Comparison of ENCODE assay signal across 18 cellular contexts in genomic region chr16:631808-632358, GRCh38. TPM values are rescaled to one million over a fixed set of nuclear protein-coding genes. Genes with fewer than 3 reads are reported as not detected.
A peak's percentile ranks its signal among the peaks of the same experiment; 100 is the strongest.
DNase-seq lines count a peak whose midpoint lies in the region; ATAC-seq, FAIRE-seq and TF ChIP-seq lines count a peak whose summit lies in the region.
"Had no signal": no experiment of that assay in that cellular context is flagged by ENCODE, and none has a peak within 500 bp of the region (broad histone marks: within the 10 kb centered on the region; RNA-seq: fewer than 3 reads in every experiment).

No MANE protein-coding gene starts in this region.

- no peak overlapping the region for H2AK5ac ChIP-seq in IMR-90 (ENCODE audit: low read depth, low read length)
- peak overlapping the region; percentile 11; the same call in 1 of the 2 replicates for H2AK5ac ChIP-seq in H1 (ENCODE audit: low read depth, low read length)
- H2AK5ac ChIP-seq in neuronal stem cell (ENCODE audit: low read depth, low read length): peak overlapping the region; percentile 94

- intact Hi-C loops in IMR-90 (cut with micrococcal nuclease) (no loop called here), testis (cut with DNase I; ENCODE audit: low total_unique reads) (loop anchor here (10.0 kb wide), 1 partner anchor 47 kb away; no protein-coding TSS in a partner anchor)

- H3K36me3 ChIP-seq in IMR-90 (ENCODE audit: control insufficient read depth, insufficient read depth, low read length) (peaks cover 12% of the 10 kb centered on the region; the same call in 1 of the 2 replicates), H1 (ENCODE audit: control insufficient read depth in 2 of 4, insufficient read depth in 4 of 4, low read length in 3 of 4) (peaks cover 0 to 21% (median 3%) of the 10 kb centered on the region in 4 experiments; a peak in 4 of 8 replicates), neuronal stem cell (replicated peaks in 1 of 2; ENCODE audit: control insufficient read depth in 2 of 2, insufficient read depth in 2 of 2, low read length in 2 of 2) (peaks cover 15 to 44% of the 10 kb centered on the region in 2 donors), testis (ENCODE audit: low read depth, missing control alignments) (no peaks in the 10 kb centered on the region)

- H3K23me2 ChIP-seq in H1 (ENCODE audit: low read depth, low read length): peaks cover 8% of the 10 kb centered on the region; the same call in 1 of the 2 replicates

- H3K4ac ChIP-seq in IMR-90 (ENCODE audit: low read depth, low read length): no peak overlapping the region
- H3K4ac ChIP-seq in H1 (replicated peaks; ENCODE audit: insufficient read length, low read depth, low read length): no peak overlapping the region
- peak overlapping the region; percentile 84 for H3K4ac ChIP-seq in neuronal stem cell (ENCODE audit: low read length)

- no peak for TF ChIP-seq EP300 in H1 (IDR thresholded peaks at IDR 0.05; ENCODE audit: borderline replicate concordance in 1 of 2, low read depth in 2 of 2, low read length in 2 of 2)

- H2BK12ac ChIP-seq in H1 (ENCODE audit: low read depth, low read length) (no peak overlapping the region), neuronal stem cell (ENCODE audit: low read length) (peak overlapping the region; percentile 73)

- no peak overlapping the region for H2BK120ac ChIP-seq in IMR-90 (ENCODE audit: low read depth, low read length)
- H2BK120ac ChIP-seq in H1 (replicated peaks; ENCODE audit: low read depth, low read length): no peak overlapping the region
- H2BK120ac ChIP-seq in neuronal stem cell (ENCODE audit: low read depth, low read length): no peak overlapping the region

- dilution Hi-C loops in IMR-90 (cut with HindIII; ENCODE audit: low sequenced_read_pairs, unreplicated experiment): no loop called here

- H2BK5ac ChIP-seq in IMR-90 (ENCODE audit: low read depth, low read length, poor library complexity, severe bottlenecking): no peak overlapping the region
- H2BK5ac ChIP-seq in H1 (ENCODE audit: low read depth, low read length): no peak overlapping the region
- H2BK5ac ChIP-seq in neuronal stem cell (ENCODE audit: low read length): no peak overlapping the region

- in situ Hi-C loops in IMR-90 (cut with MboI; ENCODE audit: low sequenced_read_pairs): no loop called here

- no peak for FAIRE-seq in H1 (lab: Jason Lieb, UNC)
- FAIRE-seq: GM12891 had no signal

- BruUV-seq in IMR-90 (replicated peaks; lab: Mats Ljungman, UMichigan): no TSS peak

- no peak overlapping the region for H3K27ac ChIP-seq in IMR-90 (ENCODE audit: insufficient read depth, low read length)
- H3K27ac ChIP-seq in H1 (ENCODE audit: low read depth, low read length): no peak overlapping the region
- no peak overlapping the region for H3K27ac ChIP-seq in neuronal stem cell (replicated peaks; ENCODE audit: low read length)
- no peak overlapping the region for H3K27ac ChIP-seq in testis
- H3K27ac ChIP-seq: BLaER1 treated with 17β-estradiol and CSF1 and Interleukin-3, amounts not matched to agents 10 nM and 100 nM; KMS-11 had no signal

- H3K4me1 ChIP-seq in IMR-90 (ENCODE audit: control insufficient read depth, insufficient read depth, low read length) (peaks cover 27% of the 10 kb centered on the region), H1 (replicated peaks in 1 of 4; ENCODE audit: control insufficient read depth in 3 of 4, insufficient read depth in 4 of 4, low read length in 3 of 4) (peaks cover 0 to 29% (median 22%) of the 10 kb centered on the region in 4 experiments; a peak in 6 of 7 replicates), neuronal stem cell (ENCODE audit: control insufficient read depth in 2 of 2, insufficient read depth in 1 of 2, low read depth in 1 of 2, low read length in 2 of 2) (peaks cover 28 to 35% of the 10 kb centered on the region in 2 donors), testis (peaks cover 27% of the 10 kb centered on the region)

- H3K27me3 ChIP-seq in IMR-90 (ENCODE audit: control insufficient read depth, insufficient read depth, low read length): no peaks in the 10 kb centered on the region
- no peaks in the 10 kb centered on the region for H3K27me3 ChIP-seq in H1 (replicated peaks in 1 of 4; ENCODE audit: control insufficient read depth in 3 of 4, extremely low read depth in 1 of 4, insufficient read depth in 3 of 4, low read length in 3 of 4)
- H3K27me3 ChIP-seq in neuronal stem cell (ENCODE audit: control insufficient read depth in 3 of 3, insufficient read depth in 3 of 3, low read depth in 1 of 3, low read length in 3 of 3): peaks cover 0 to 1% (median 0%) of the 10 kb centered on the region in 3 experiments
- no peaks in the 10 kb centered on the region for H3K27me3 ChIP-seq in testis
- H3K27me3 ChIP-seq: BLaER1 treated with 17β-estradiol and CSF1 and Interleukin-3, amounts not matched to agents 10 nM and 100 nM had no signal

- H3K9me3 ChIP-seq in IMR-90 (ENCODE audit: control insufficient read depth, insufficient read depth, low read length) (no peaks in the 10 kb centered on the region), H1 (ENCODE audit: insufficient read depth in 2 of 2, low read depth in 1 of 2, low read length in 1 of 2) (no peaks in the 10 kb centered on the region), neuronal stem cell (replicated peaks in 1 of 2; ENCODE audit: control insufficient read depth in 2 of 2, insufficient read depth in 1 of 2, low read depth in 1 of 2, low read length in 2 of 2) (no peaks in the 10 kb centered on the region), testis (no peaks in the 10 kb centered on the region)
- H3K9me3 ChIP-seq: BLaER1 treated with 17β-estradiol and CSF1 and Interleukin-3, amounts not matched to agents 10 nM and 100 nM; SK-N-SH had no signal

- H4K8ac ChIP-seq in IMR-90 (ENCODE audit: low read depth in 2 of 2, low read length in 2 of 2) (no peak overlapping the region), H1 (ENCODE audit: extremely low read depth, insufficient read depth, low read length) (no peak overlapping the region; the same call in 1 of the 2 replicates), neuronal stem cell (ENCODE audit: low read depth, low read length) (peak overlapping the region; percentile 96)

- no peak for TF ChIP-seq POLR2A in IMR-90 (IDR thresholded peaks at IDR 0.05; ENCODE audit: low read depth, low read length)
- TF ChIP-seq POLR2A in H1 (IDR thresholded peaks at IDR 0.05; ENCODE audit: control extremely low read depth in 1 of 2, low read depth in 2 of 2, low read length in 2 of 2): no peak
- no peak for TF ChIP-seq POLR2A in testis (IDR thresholded peaks at IDR 0.05)

- POLR2A ChIA-PET in IMR-90 (lab: Charles Lee; ENCODE audit: unreplicated experiment) (no interaction called here), H1 (lab: Charles Lee; ENCODE audit: partially characterized antibody) (interaction anchor here (0.6 to 1.4 kb wide), 6 partner anchors 13 to 232 kb away, joined by 3 to 5 read pairs (median 4); partner anchors contain the start of gene RAB40C)

- H4K5ac ChIP-seq in IMR-90 (ENCODE audit: low read depth, low read length): no peak overlapping the region
- no peak overlapping the region for H4K5ac ChIP-seq in H1 (ENCODE audit: insufficient read length, low read depth, low read length)

- no peak overlapping the region for H2BK20ac ChIP-seq in IMR-90 (ENCODE audit: low read depth, low read length)
- H2BK20ac ChIP-seq in H1 (ENCODE audit: low read length): no peak overlapping the region

- H3K23ac ChIP-seq in IMR-90 (ENCODE audit: low read depth, low read length): no peak overlapping the region
- no peak overlapping the region for H3K23ac ChIP-seq in H1 (ENCODE audit: insufficient read length)
- H3K23ac ChIP-seq in neuronal stem cell (ENCODE audit: low read depth, low read length, poor library complexity): peak overlapping the region; percentile 89

- H4K91ac ChIP-seq in IMR-90 (ENCODE audit: insufficient read depth, low read depth, low read length): no peak overlapping the region
- H4K91ac ChIP-seq in H1 (replicated peaks; ENCODE audit: insufficient read length, low read length): no peak overlapping the region
- H4K91ac ChIP-seq in neuronal stem cell (ENCODE audit: low read depth, low read length, poor library complexity): peak overlapping the region; percentile 53

- CTCF ChIA-PET in IMR-90 (lab: Yijun Ruan, JAX): no interaction called here
- CTCF ChIA-PET in H1 (lab: Charles Lee; ENCODE audit: partially characterized antibody): interaction anchor here (0.7 to 1.9 kb wide), 2 partner anchors 12 to 16 kb away, joined by 3 to 6 read pairs; no protein-coding TSS in a partner anchor

- 41% methylated on average over 2 of the region's 9 CpGs; no CpG with 5 or more reads in 1 of the 2 experiments for WGBS in IMR-90 (ENCODE audit: extremely low coverage in 2 of 2, insufficient read length in 1 of 2), 2 experiments
- 93 to 100% methylated on average over 1 to 9 of the region's 9 CpGs for WGBS in H1 (ENCODE audit: extremely low coverage in 1 of 2, insufficient coverage in 1 of 2, insufficient read length in 1 of 2, insufficient replicate concordance in 2 of 2, low coverage in 1 of 2, low lambda C conversion rate in 2 of 2, missing lambda C conversion rate in 1 of 2), 2 experiments
- WGBS in neuronal stem cell (ENCODE audit: extremely low coverage in 2 of 2, insufficient read length in 2 of 2, insufficient replicate concordance in 1 of 2), 2 donors: 100% methylated on average over 2 of the region's 9 CpGs; no CpG with 5 or more reads in 1 of the 2 donors
- 63 to 67% methylated on average over 9 of the region's 9 CpGs for WGBS in testis, 2 donors

- H3K9ac ChIP-seq in IMR-90 (ENCODE audit: low read depth, low read length): no peak overlapping the region
- H3K9ac ChIP-seq in H1 (replicated peaks in 1 of 4; ENCODE audit: extremely low read depth in 1 of 4, low read depth in 3 of 4, low read length in 3 of 4): no peak overlapping the region
- peak overlapping the region; percentile 60 for H3K9ac ChIP-seq in neuronal stem cell (ENCODE audit: low read depth, low read length, poor library complexity)
- H3K9ac ChIP-seq: KMS-11, SK-N-SH had no signal

- DNase-seq in IMR-90 (no peak), H1 (ENCODE audit: low read depth in 1 of 2, low spot score in 2 of 2) (no peak), neuronal stem cell (ENCODE audit: low spot score) (no peak), testis (no peak)
- DNase-seq: CD8-positive, alpha-beta T cell; NCI-H1417 treated with DMSO at 0.1 percent for 48 hours; NCI-H187 treated with DMSO at 0.1 percent for 48 hours; NCI-H2227 treated with DMSO at 0.1 percent for 48 hours; NCI-H510A treated with DMSO at 0.1 percent for 48 hours; NCI-H774; PC-3; SHP77 treated with DMSO at 0.1 percent for 48 hours had no signal

- peak overlapping the region; percentile 55 for H2AK9ac ChIP-seq in IMR-90 (replicated peaks; ENCODE audit: low read depth, low read length, poor library complexity)

- H3K4me3 ChIP-seq in IMR-90 (ENCODE audit: insufficient read depth, low read depth, low read length) (no peak overlapping the region), H1 (ENCODE audit: extremely low read depth in 1 of 4, insufficient read depth in 2 of 4, low read depth in 3 of 4, low read length in 4 of 4) (no peak overlapping the region), neuronal stem cell (ENCODE audit: low read length in 2 of 2) (peak overlapping the region in 1 of 2 donors; percentile 12), testis (no peak overlapping the region)
- H3K4me3 ChIP-seq: BLaER1 treated with 17β-estradiol and CSF1 and Interleukin-3, amounts not matched to agents 10 nM and 100 nM had no signal

- H3K56ac ChIP-seq in IMR-90 (ENCODE audit: extremely low read depth, insufficient read depth, low read length) (no peak overlapping the region), H1 (replicated peaks; ENCODE audit: insufficient read length, low read depth, low read length) (no peak overlapping the region)

- H3K79me1 ChIP-seq in IMR-90 (ENCODE audit: low read depth in 1 of 2, low read length in 2 of 2) (peaks cover 0 to 24% of the 10 kb centered on the region in 2 experiments; a peak in 2 of 4 replicates), H1 (ENCODE audit: low read depth, low read length) (no peaks in the 10 kb centered on the region), neuronal stem cell (ENCODE audit: low read depth, low read length) (peaks cover 22% of the 10 kb centered on the region)

- peaks cover 0 to 6% of the 10 kb centered on the region in 2 experiments; a peak in 1 of 4 replicates for H3K79me2 ChIP-seq in H1 (ENCODE audit: control insufficient read depth in 1 of 2, insufficient read depth in 2 of 2, low read length in 2 of 2)

- no peaks in the 10 kb centered on the region for H3K9me1 ChIP-seq in IMR-90 (ENCODE audit: insufficient read depth, low read length)

- TF ChIP-seq CTCF in IMR-90 (conservative IDR thresholded peaks at IDR 0.05; ENCODE audit: low read depth, low read length) (no peak), H1 (IDR thresholded peaks at IDR 0.05; ENCODE audit: control extremely low read depth in 1 of 3, insufficient read depth in 1 of 3, low read depth in 1 of 3, low read length in 3 of 3) (no peak), testis (IDR thresholded peaks at IDR 0.05) (no peak)

- peaks cover 8% of the 10 kb centered on the region for H4K20me1 ChIP-seq in IMR-90 (ENCODE audit: insufficient read depth, low read length)
- peaks cover 3 to 10% of the 10 kb centered on the region in 2 experiments for H4K20me1 ChIP-seq in H1 (replicated peaks in 1 of 2; ENCODE audit: control insufficient read depth in 1 of 2, insufficient read depth in 2 of 2, low read length in 2 of 2)

- H3K4me2 ChIP-seq in IMR-90 (ENCODE audit: low read depth, low read length): no peak overlapping the region
- H3K4me2 ChIP-seq in H1 (ENCODE audit: insufficient read depth in 1 of 2, low read depth in 2 of 2, low read length in 2 of 2): peak overlapping the region; percentile 11 to 79; a peak in 1 of 4 replicates
- no peak overlapping the region for H3K4me2 ChIP-seq in neuronal stem cell (ENCODE audit: insufficient read depth, low read length, poor library complexity, severe bottlenecking)
- H3K4me2 ChIP-seq: KMS-11, SK-N-SH had no signal

- no peak for TF ChIP-seq RAD21 in IMR-90 (IDR thresholded peaks at IDR 0.05; ENCODE audit: low read length)
- TF ChIP-seq RAD21 in H1 (IDR thresholded peaks at IDR 0.05 in 1 of 2, conservative IDR thresholded peaks at IDR 0.05 in 1 of 2; ENCODE audit: low read depth in 2 of 2, low read length in 2 of 2): no peak

- no peak overlapping the region for H3K14ac ChIP-seq in IMR-90 (replicated peaks; ENCODE audit: low read depth, low read length)
- no peak overlapping the region for H3K14ac ChIP-seq in H1 (ENCODE audit: insufficient read length)
- H3K14ac ChIP-seq in neuronal stem cell (ENCODE audit: low read length): peak overlapping the region; percentile 71

- no peak overlapping the region for H2BK15ac ChIP-seq in IMR-90 (ENCODE audit: low read depth, low read length)
- H2BK15ac ChIP-seq in H1 (ENCODE audit: low read length): no peak overlapping the region
- peak overlapping the region; percentile 81 for H2BK15ac ChIP-seq in neuronal stem cell (ENCODE audit: low read length)

- H2AFZ ChIP-seq in IMR-90 (replicated peaks; ENCODE audit: low read length, poor library complexity) (no peak overlapping the region), H1 (ENCODE audit: low read length) (no peak overlapping the region), neuronal stem cell (ENCODE audit: low read length) (no peak overlapping the region)

- H3K18ac ChIP-seq in IMR-90 (ENCODE audit: low read depth, low read length) (no peak overlapping the region), H1 (ENCODE audit: extremely low read depth, low read length) (no peak overlapping the region), neuronal stem cell (ENCODE audit: low read length) (peak overlapping the region; percentile 93)

- ATAC-seq in IMR-90 (ENCODE audit: low read depth): no peak
- ATAC-seq in GM21423 (IDR thresholded peaks at IDR 0.05; ENCODE audit: unreplicated experiment): no peak
- ATAC-seq: CD8-positive, alpha-beta T cell; PC-3 had no signal

RNA-seq across cellular contexts. Expression of gene WFIKKN1, which starts 1.1 kb away (rescaled TPM):
- not detected in 2 replicates for total RNA-seq in IMR-90 (2012; rRNA removed)
- 0.10 and 0.23 TPM in 2 replicates for polyA plus RNA-seq in IMR-90 (2012; rRNA removed)
- polyA plus RNA-seq in IMR-90 (2012; cell fraction: cytosol; rRNA removed): 0.08 and 0.24 TPM in 2 replicates
- polyA plus RNA-seq in IMR-90 (2012; cell fraction: nucleus; rRNA removed; ENCODE audit: low replicate concordance): 0.44 and 2.5 TPM in 2 replicates
- 10.2 and 11.4 TPM in 2 replicates for total RNA-seq in H1 (2021; fragmentation: NEBNext Ultra II Directional; extraction: Animal tissue kit (Norgen Biotek cat#: 25700))
- 15.8 and 28.4 TPM in 2 replicates for polyA plus RNA-seq in H1 (2011; rRNA removed)
- polyA plus RNA-seq in H1 (2011; cell fraction: cytosol; rRNA removed): 19.7 TPM
- polyA plus RNA-seq in H1 (2011; cell fraction: nucleus; rRNA removed): 21.8 TPM
- 4.8 to 11.4 TPM (median 10.2 TPM) in 4 replicates for polyA plus RNA-seq in H1 (2012, experiment 1 of 2)
- 8.5 TPM for polyA plus RNA-seq in H1 (2012, experiment 2 of 2)
- 12.3 TPM for polyA plus RNA-seq in H1 (2013, experiment 1 of 2)
- 11.2 TPM for polyA plus RNA-seq in H1 (2013, experiment 2 of 2)
- polyA minus RNA-seq in H1 (2011; rRNA and poly(A)+ RNA removed): 1.4 and 1.8 TPM in 2 replicates
- 12.0 TPM for polyA minus RNA-seq in H1 (2011; cell fraction: cytosol; rRNA and poly(A)+ RNA removed)
- polyA minus RNA-seq in H1 (2011; cell fraction: nucleus; rRNA and poly(A)+ RNA removed): 10.3 TPM
- 13.8 TPM for polyA plus RNA-seq in neuronal stem cell (2013, experiment 1 of 2)
- 12.6 TPM for polyA plus RNA-seq in neuronal stem cell (2013, experiment 2 of 2)
- 10 to 100 TPM in 1 of 2 donors, 1 to 10 TPM in 1; 3.5 to 10.5 TPM for total RNA-seq in testis
- polyA plus RNA-seq in testis (ENCODE audit: insufficient read depth, low read depth, low replicate concordance): 1.1 TPM
- total RNA-seq: H4 had no signal

RNA-seq across cellular contexts. Expression of gene METTL26, which starts 4.2 kb away (rescaled TPM):
- total RNA-seq in IMR-90 (2012; rRNA removed) (40.8 and 46.8 TPM in 2 replicates), testis (100 to 1,000 TPM; 161 to 185 TPM)
- polyA plus RNA-seq in IMR-90 (2012; rRNA removed) (128 and 184 TPM in 2 replicates), H1 (2011; rRNA removed) (186 and 203 TPM in 2 replicates), testis (ENCODE audit: insufficient read depth, low read depth, low replicate concordance) (72.1 TPM)
- 259 and 357 TPM in 2 replicates for polyA plus RNA-seq in IMR-90 (2012; cell fraction: cytosol; rRNA removed)
- polyA plus RNA-seq in IMR-90 (2012; cell fraction: nucleus; rRNA removed; ENCODE audit: low replicate concordance): 117 and 422 TPM in 2 replicates
- total RNA-seq in H1 (2021; fragmentation: NEBNext Ultra II Directional; extraction: Animal tissue kit (Norgen Biotek cat#: 25700)): 100 and 108 TPM in 2 replicates
- 162 TPM for polyA plus RNA-seq in H1 (2011; cell fraction: cytosol; rRNA removed)
- polyA plus RNA-seq in H1 (2011; cell fraction: nucleus; rRNA removed): 223 TPM
- 71.0 to 114 TPM (median 105 TPM) in 4 replicates for polyA plus RNA-seq in H1 (2012, experiment 1 of 2)
- polyA plus RNA-seq in H1 (2012, experiment 2 of 2): 145 TPM
- 85.9 TPM for polyA plus RNA-seq in H1 (2013, experiment 1 of 2)
- 90.7 TPM for polyA plus RNA-seq in H1 (2013, experiment 2 of 2)
- 17.4 and 18.7 TPM in 2 replicates for polyA minus RNA-seq in H1 (2011; rRNA and poly(A)+ RNA removed)
- 64.4 TPM for polyA minus RNA-seq in H1 (2011; cell fraction: cytosol; rRNA and poly(A)+ RNA removed)
- 71.6 TPM for polyA minus RNA-seq in H1 (2011; cell fraction: nucleus; rRNA and poly(A)+ RNA removed)
- 56.9 TPM for polyA plus RNA-seq in neuronal stem cell (2013, experiment 1 of 2)
- 56.4 TPM for polyA plus RNA-seq in neuronal stem cell (2013, experiment 2 of 2)

RNA-seq across cellular contexts. Expression of gene MCRIP2, which starts 9.7 kb away (rescaled TPM):
- total RNA-seq in IMR-90 (2012; rRNA removed): 6.3 and 8.6 TPM in 2 replicates
- 19.6 and 27.9 TPM in 2 replicates for polyA plus RNA-seq in IMR-90 (2012; rRNA removed)
- polyA plus RNA-seq in IMR-90 (2012; cell fraction: cytosol; rRNA removed): 25.3 and 26.7 TPM in 2 replicates
- 21.2 and 46.6 TPM in 2 replicates for polyA plus RNA-seq in IMR-90 (2012; cell fraction: nucleus; rRNA removed; ENCODE audit: low replicate concordance)
- total RNA-seq in H1 (2021; fragmentation: NEBNext Ultra II Directional; extraction: Animal tissue kit (Norgen Biotek cat#: 25700)): 45.4 and 45.7 TPM in 2 replicates
- 75.5 and 102 TPM in 2 replicates for polyA plus RNA-seq in H1 (2011; rRNA removed)
- 53.7 TPM for polyA plus RNA-seq in H1 (2011; cell fraction: cytosol; rRNA removed)
- 63.7 TPM for polyA plus RNA-seq in H1 (2011; cell fraction: nucleus; rRNA removed)
- polyA plus RNA-seq in H1 (2012, experiment 1 of 2): 15.4 to 49.5 TPM (median 40.3 TPM) in 4 replicates
- polyA plus RNA-seq in H1 (2012, experiment 2 of 2): 40.7 TPM
- 75.0 TPM for polyA plus RNA-seq in H1 (2013, experiment 1 of 2)
- 69.3 TPM for polyA plus RNA-seq in H1 (2013, experiment 2 of 2)
- 5.2 and 5.8 TPM in 2 replicates for polyA minus RNA-seq in H1 (2011; rRNA and poly(A)+ RNA removed)
- 18.3 TPM for polyA minus RNA-seq in H1 (2011; cell fraction: cytosol; rRNA and poly(A)+ RNA removed)
- 22.1 TPM for polyA minus RNA-seq in H1 (2011; cell fraction: nucleus; rRNA and poly(A)+ RNA removed)
- 10.3 TPM for polyA plus RNA-seq in neuronal stem cell (2013, experiment 1 of 2)
- 10.5 TPM for polyA plus RNA-seq in neuronal stem cell (2013, experiment 2 of 2)
- total RNA-seq in testis: 100 to 1,000 TPM in 1 of 2 donors, 10 to 100 TPM in 1; 83.1 to 134 TPM
- 78.2 TPM for polyA plus RNA-seq in testis (ENCODE audit: insufficient read depth, low read depth, low replicate concordance)

RNA-seq across cellular contexts. Expression of gene WDR90, which starts 17.3 kb away (rescaled TPM):
- total RNA-seq in IMR-90 (2012; rRNA removed) (1.4 and 1.7 TPM in 2 replicates), testis (100 to 1,000 TPM; 155 to 195 TPM)
- polyA plus RNA-seq in IMR-90 (2012; rRNA removed) (18.7 and 21.7 TPM in 2 replicates), H1 (2011; rRNA removed) (24.0 and 38.1 TPM in 2 replicates), testis (ENCODE audit: insufficient read depth, low read depth, low replicate concordance) (102 TPM)
- polyA plus RNA-seq in IMR-90 (2012; cell fraction: cytosol; rRNA removed): 7.5 and 8.1 TPM in 2 replicates
- 118 and 402 TPM in 2 replicates for polyA plus RNA-seq in IMR-90 (2012; cell fraction: nucleus; rRNA removed; ENCODE audit: low replicate concordance)
- total RNA-seq in H1 (2021; fragmentation: NEBNext Ultra II Directional; extraction: Animal tissue kit (Norgen Biotek cat#: 25700)): 44.4 and 47.2 TPM in 2 replicates
- polyA plus RNA-seq in H1 (2011; cell fraction: cytosol; rRNA removed): 32.6 TPM
- polyA plus RNA-seq in H1 (2011; cell fraction: nucleus; rRNA removed): 254 TPM
- 27.7 to 55.2 TPM (median 53.5 TPM) in 4 replicates for polyA plus RNA-seq in H1 (2012, experiment 1 of 2)
- polyA plus RNA-seq in H1 (2012, experiment 2 of 2): 26.8 TPM
- 24.8 TPM for polyA plus RNA-seq in H1 (2013, experiment 1 of 2)
- 21.9 TPM for polyA plus RNA-seq in H1 (2013, experiment 2 of 2)
- 13.8 TPM in 2 replicates for polyA minus RNA-seq in H1 (2011; rRNA and poly(A)+ RNA removed)
- 18.3 TPM for polyA minus RNA-seq in H1 (2011; cell fraction: cytosol; rRNA and poly(A)+ RNA removed)
- 52.9 TPM for polyA minus RNA-seq in H1 (2011; cell fraction: nucleus; rRNA and poly(A)+ RNA removed)
- 16.6 TPM for polyA plus RNA-seq in neuronal stem cell (2013, experiment 1 of 2)
- 15.8 TPM for polyA plus RNA-seq in neuronal stem cell (2013, experiment 2 of 2)

RNA-seq across cellular contexts. Expression of gene RHOT2, which starts 36.0 kb away (rescaled TPM):
- total RNA-seq in IMR-90 (2012; rRNA removed) (20.0 and 20.3 TPM in 2 replicates), testis (100 to 1,000 TPM; 157 to 176 TPM)
- polyA plus RNA-seq in IMR-90 (2012; rRNA removed) (181 and 228 TPM in 2 replicates), H1 (2011; rRNA removed) (194 and 320 TPM in 2 replicates), testis (ENCODE audit: insufficient read depth, low read depth, low replicate concordance) (77.7 TPM)
- 70.1 and 99.5 TPM in 2 replicates for polyA plus RNA-seq in IMR-90 (2012; cell fraction: cytosol; rRNA removed)
- polyA plus RNA-seq in IMR-90 (2012; cell fraction: nucleus; rRNA removed; ENCODE audit: low replicate concordance): 1,124 and 3,095 TPM in 2 replicates
- 149 and 162 TPM in 2 replicates for total RNA-seq in H1 (2021; fragmentation: NEBNext Ultra II Directional; extraction: Animal tissue kit (Norgen Biotek cat#: 25700))
- polyA plus RNA-seq in H1 (2011; cell fraction: cytosol; rRNA removed): 230 TPM
- 1,150 TPM for polyA plus RNA-seq in H1 (2011; cell fraction: nucleus; rRNA removed)
- polyA plus RNA-seq in H1 (2012, experiment 1 of 2): 115 to 182 TPM (median 174 TPM) in 4 replicates
- polyA plus RNA-seq in H1 (2012, experiment 2 of 2): 126 TPM
- polyA plus RNA-seq in H1 (2013, experiment 1 of 2): 139 TPM
- 113 TPM for polyA plus RNA-seq in H1 (2013, experiment 2 of 2)
- 37.9 and 39.8 TPM in 2 replicates for polyA minus RNA-seq in H1 (2011; rRNA and poly(A)+ RNA removed)
- polyA minus RNA-seq in H1 (2011; cell fraction: cytosol; rRNA and poly(A)+ RNA removed): 73.9 TPM
- polyA minus RNA-seq in H1 (2011; cell fraction: nucleus; rRNA and poly(A)+ RNA removed): 130 TPM
- polyA plus RNA-seq in neuronal stem cell (2013, experiment 1 of 2): 68.0 TPM
- polyA plus RNA-seq in neuronal stem cell (2013, experiment 2 of 2): 63.4 TPM

Comparison
In these comparisons a context has a peak if more than half of its experiments do, and no peak if none do; other contexts are left out.
1. H3K4me2 ChIP-seq: peak in H1 (2 of 2); none in IMR-90 (single experiment) and neuronal stem cell (single experiment).